ENCODE assay signal across 13 cellular contexts in genomic region chr10:121664671-121665070, GRCh38.
A peak's percentile ranks its signal among the peaks of the same experiment; 100 is the strongest.
DNase-seq lines count a peak whose midpoint lies in the region; TF ChIP-seq lines count a peak whose summit lies in the region.
"Had no signal": no experiment of that assay in that cellular context is flagged by ENCODE, and none has a peak within 500 bp of the region (broad histone marks: within the 10 kb centered on the region; RNA-seq: fewer than 3 reads in every experiment).

No MANE protein-coding gene starts in this region.

- no peak overlapping the region for H3K4me3 Mint-ChIP-seq in Calu3 (ENCODE audit: low read depth, unreplicated experiment)
- H3K4me3 Mint-ChIP-seq: CD4-positive, alpha-beta memory T cell; H9 had no signal

- H3K27me3 Mint-ChIP-seq in Calu3 (ENCODE audit: unreplicated experiment) = peaks cover 32% of the 10 kb centered on the region

- BruUV-seq in Calu3 (replicated peaks; lab: Mats Ljungman, UMichigan) = no TSS peak

- peaks cover 3% of the 10 kb centered on the region for H3K9me3 ChIP-seq in adipocyte (ENCODE audit: control insufficient read depth, low read length)

- intact Hi-C loops in Calu3 (cut with micrococcal nuclease; ENCODE audit: unreplicated experiment) = loop anchor here (1.0 kb wide), 1 partner anchor 24 kb away; no protein-coding TSS in a partner anchor

- peak overlapping the region; percentile 80 for H3K9ac ChIP-seq in adipocyte (ENCODE audit: low read length)

- DNase-seq in H4 (ENCODE audit: low spot score) (peak; percentile 13), adipocyte (ENCODE audit: low read depth) (no peak), epithelial cell of esophagus (ENCODE audit: low read depth) (peak; percentile 50), mesenteric fat pad (ENCODE audit: low spot score) (peak; percentile 57), Calu3 (no peak), NCI-H446 (lab: John Stamatoyannopoulos, UW) (no peak)
- DNase-seq: C1 segment of cervical spinal cord; CD4-positive, alpha-beta memory T cell; COR-L47; DMS153; DND-41; GOT3; H9 had no signal

- CTCF ChIA-PET in Calu3 (lab: Charles Lee) = no interaction called here

- no peaks in the 10 kb centered on the region for H3K36me3 Mint-ChIP-seq in Calu3 (ENCODE audit: insufficient read depth, unreplicated experiment)
- H3K36me3 Mint-ChIP-seq: CD4-positive, alpha-beta memory T cell had no signal

- peaks cover 12% of the 10 kb centered on the region for H3K4me1 ChIP-seq in adipocyte (ENCODE audit: control insufficient read depth, insufficient read depth, low read length)

- H3K9me3 Mint-ChIP-seq in Calu3 (ENCODE audit: low read depth, unreplicated experiment) = no peaks in the 10 kb centered on the region

- TF ChIP-seq CTCF in epithelial cell of esophagus (IDR thresholded peaks at IDR 0.05; ENCODE audit: insufficient read depth, low read depth, low read length, missing control alignments) (no peak), Calu3 (IDR thresholded peaks at IDR 0.05; ENCODE audit: unreplicated experiment) (no peak)

- H3K4me1 Mint-ChIP-seq in Calu3 (ENCODE audit: low read depth, unreplicated experiment) = no peaks in the 10 kb centered on the region
- H3K4me1 Mint-ChIP-seq: CD4-positive, alpha-beta memory T cell had no signal

- H3K4me3 ChIP-seq in adipocyte (ENCODE audit: low read length) = no peak overlapping the region
- H3K4me3 ChIP-seq in epithelial cell of esophagus (ENCODE audit: low read length) = no peak overlapping the region

- no peaks in the 10 kb centered on the region for H3K36me3 ChIP-seq in adipocyte (ENCODE audit: control insufficient read depth, insufficient read depth, low read length, severe bottlenecking)

- peaks cover 3% of the 10 kb centered on the region for H3K27me3 ChIP-seq in adipocyte (replicated peaks; ENCODE audit: control insufficient read depth, insufficient read depth, low read length)

- no peak overlapping the region for H3K27ac Mint-ChIP-seq in Calu3 (ENCODE audit: unreplicated experiment)
- H3K27ac Mint-ChIP-seq: CD4-positive, alpha-beta memory T cell; H9 had no signal

Comparison
In these comparisons a context has a peak if more than half of its experiments do, and no peak if none do; other contexts are left out.
1. DNase-seq: peak in H4 (single experiment), epithelial cell of esophagus (single experiment) and mesenteric fat pad (single experiment); none in adipocyte (single experiment), Calu3 (single experiment) and NCI-H446 (0 of 2).